In the genomic region with DNA sequence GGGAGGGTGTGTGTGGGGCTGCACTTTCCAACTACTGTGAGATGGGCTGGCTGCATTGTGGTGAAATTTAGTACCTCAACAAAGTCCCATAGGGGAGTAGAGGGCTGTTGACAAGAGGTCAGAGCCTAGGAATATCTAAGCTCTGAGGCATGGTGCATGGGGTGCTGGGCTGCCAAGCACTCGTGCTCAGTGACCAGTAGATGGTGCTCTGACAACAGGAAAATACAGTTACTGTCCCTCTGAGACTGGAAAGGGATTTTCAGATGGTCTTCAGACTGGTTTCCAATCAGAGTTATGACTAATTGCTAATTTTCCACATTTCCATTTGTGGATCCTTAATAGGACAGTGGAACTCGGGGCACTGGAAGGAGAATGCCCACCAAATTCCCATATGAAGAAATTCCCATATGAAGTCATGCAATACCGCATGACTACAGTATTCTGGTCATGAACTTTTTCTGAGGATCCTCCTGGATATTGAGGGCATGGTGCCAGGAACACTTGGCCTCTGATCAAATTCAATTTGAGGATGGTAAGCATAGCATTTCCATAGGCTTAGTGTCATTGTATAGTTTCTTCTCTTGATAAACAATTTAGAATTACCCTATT, we compare ENCODE assay signal across 1 cellular context.
A peak's percentile ranks its signal among the peaks of the same experiment; 100 is the strongest.
TF ChIP-seq lines count a peak whose summit lies in the region.

No MANE protein-coding gene starts in this region.

TF ChIP-seq in GM12878, 131 proteins besides CTCF, POLR2A, EP300 and RAD21 (continued from another document):
- TF ChIP-seq, protein P1, sequence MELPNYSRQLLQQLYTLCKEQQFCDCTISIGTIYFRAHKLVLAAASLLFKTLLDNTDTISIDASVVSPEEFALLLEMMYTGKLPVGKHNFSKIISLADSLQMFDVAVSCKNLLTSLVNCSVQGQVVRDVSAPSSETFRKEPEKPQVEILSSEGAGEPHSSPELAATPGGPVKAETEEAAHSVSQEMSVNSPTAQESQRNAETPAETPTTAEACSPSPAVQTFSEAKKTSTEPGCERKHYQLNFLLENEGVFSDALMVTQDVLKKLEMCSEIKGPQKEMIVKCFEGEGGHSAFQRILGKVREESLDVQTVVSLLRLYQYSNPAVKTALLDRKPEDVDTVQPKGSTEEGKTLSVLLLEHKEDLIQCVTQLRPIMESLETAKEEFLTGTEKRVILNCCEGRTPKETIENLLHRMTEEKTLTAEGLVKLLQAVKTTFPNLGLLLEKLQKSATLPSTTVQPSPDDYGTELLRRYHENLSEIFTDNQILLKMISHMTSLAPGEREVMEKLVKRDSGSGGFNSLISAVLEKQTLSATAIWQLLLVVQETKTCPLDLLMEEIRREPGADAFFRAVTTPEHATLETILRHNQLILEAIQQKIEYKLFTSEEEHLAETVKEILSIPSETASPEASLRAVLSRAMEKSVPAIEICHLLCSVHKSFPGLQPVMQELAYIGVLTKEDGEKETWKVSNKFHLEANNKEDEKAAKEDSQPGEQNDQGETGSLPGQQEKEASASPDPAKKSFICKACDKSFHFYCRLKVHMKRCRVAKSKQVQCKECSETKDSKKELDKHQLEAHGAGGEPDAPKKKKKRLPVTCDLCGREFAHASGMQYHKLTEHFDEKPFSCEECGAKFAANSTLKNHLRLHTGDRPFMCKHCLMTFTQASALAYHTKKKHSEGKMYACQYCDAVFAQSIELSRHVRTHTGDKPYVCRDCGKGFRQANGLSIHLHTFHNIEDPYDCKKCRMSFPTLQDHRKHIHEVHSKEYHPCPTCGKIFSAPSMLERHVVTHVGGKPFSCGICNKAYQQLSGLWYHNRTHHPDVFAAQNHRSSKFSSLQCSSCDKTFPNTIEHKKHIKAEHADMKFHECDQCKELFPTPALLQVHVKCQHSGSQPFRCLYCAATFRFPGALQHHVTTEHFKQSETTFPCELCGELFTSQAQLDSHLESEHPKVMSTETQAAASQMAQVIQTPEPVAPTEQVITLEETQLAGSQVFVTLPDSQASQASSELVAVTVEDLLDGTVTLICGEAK (IDR thresholded peaks at IDR 0.05; ENCODE audit: borderline replicate concordance) = no peak
- TF ChIP-seq LARP7 (IDR thresholded peaks at IDR 0.05) = peak; percentile 25; the same call in 1 of the 2 replicates
- TF ChIP-seq PAX8 (IDR thresholded peaks at IDR 0.05) = no peak
- TF ChIP-seq CHD2 (IDR thresholded peaks at IDR 0.05; ENCODE audit: borderline replicate concordance, low read depth, low read length) = peak; percentile 42; the same call in 1 of the 2 replicates
- no peak for TF ChIP-seq CEBPB (IDR thresholded peaks at IDR 0.05; ENCODE audit: borderline replicate concordance in 1 of 2, low read depth in 2 of 2, low read length in 2 of 2)
- TF ChIP-seq, protein P2, sequence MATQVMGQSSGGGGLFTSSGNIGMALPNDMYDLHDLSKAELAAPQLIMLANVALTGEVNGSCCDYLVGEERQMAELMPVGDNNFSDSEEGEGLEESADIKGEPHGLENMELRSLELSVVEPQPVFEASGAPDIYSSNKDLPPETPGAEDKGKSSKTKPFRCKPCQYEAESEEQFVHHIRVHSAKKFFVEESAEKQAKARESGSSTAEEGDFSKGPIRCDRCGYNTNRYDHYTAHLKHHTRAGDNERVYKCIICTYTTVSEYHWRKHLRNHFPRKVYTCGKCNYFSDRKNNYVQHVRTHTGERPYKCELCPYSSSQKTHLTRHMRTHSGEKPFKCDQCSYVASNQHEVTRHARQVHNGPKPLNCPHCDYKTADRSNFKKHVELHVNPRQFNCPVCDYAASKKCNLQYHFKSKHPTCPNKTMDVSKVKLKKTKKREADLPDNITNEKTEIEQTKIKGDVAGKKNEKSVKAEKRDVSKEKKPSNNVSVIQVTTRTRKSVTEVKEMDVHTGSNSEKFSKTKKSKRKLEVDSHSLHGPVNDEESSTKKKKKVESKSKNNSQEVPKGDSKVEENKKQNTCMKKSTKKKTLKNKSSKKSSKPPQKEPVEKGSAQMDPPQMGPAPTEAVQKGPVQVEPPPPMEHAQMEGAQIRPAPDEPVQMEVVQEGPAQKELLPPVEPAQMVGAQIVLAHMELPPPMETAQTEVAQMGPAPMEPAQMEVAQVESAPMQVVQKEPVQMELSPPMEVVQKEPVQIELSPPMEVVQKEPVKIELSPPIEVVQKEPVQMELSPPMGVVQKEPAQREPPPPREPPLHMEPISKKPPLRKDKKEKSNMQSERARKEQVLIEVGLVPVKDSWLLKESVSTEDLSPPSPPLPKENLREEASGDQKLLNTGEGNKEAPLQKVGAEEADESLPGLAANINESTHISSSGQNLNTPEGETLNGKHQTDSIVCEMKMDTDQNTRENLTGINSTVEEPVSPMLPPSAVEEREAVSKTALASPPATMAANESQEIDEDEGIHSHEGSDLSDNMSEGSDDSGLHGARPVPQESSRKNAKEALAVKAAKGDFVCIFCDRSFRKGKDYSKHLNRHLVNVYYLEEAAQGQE (IDR thresholded peaks at IDR 0.05; ENCODE audit: low read depth, low read length) = no peak
- no peak for TF ChIP-seq BHLHE40 (IDR thresholded peaks at IDR 0.05; ENCODE audit: borderline replicate concordance in 1 of 2, low read depth in 2 of 2, low read length in 1 of 2)
- no peak for TF ChIP-seq POU2F2 (IDR thresholded peaks at IDR 0.05; ENCODE audit: borderline replicate concordance, low read depth, low read length)
- TF ChIP-seq, protein P3, sequence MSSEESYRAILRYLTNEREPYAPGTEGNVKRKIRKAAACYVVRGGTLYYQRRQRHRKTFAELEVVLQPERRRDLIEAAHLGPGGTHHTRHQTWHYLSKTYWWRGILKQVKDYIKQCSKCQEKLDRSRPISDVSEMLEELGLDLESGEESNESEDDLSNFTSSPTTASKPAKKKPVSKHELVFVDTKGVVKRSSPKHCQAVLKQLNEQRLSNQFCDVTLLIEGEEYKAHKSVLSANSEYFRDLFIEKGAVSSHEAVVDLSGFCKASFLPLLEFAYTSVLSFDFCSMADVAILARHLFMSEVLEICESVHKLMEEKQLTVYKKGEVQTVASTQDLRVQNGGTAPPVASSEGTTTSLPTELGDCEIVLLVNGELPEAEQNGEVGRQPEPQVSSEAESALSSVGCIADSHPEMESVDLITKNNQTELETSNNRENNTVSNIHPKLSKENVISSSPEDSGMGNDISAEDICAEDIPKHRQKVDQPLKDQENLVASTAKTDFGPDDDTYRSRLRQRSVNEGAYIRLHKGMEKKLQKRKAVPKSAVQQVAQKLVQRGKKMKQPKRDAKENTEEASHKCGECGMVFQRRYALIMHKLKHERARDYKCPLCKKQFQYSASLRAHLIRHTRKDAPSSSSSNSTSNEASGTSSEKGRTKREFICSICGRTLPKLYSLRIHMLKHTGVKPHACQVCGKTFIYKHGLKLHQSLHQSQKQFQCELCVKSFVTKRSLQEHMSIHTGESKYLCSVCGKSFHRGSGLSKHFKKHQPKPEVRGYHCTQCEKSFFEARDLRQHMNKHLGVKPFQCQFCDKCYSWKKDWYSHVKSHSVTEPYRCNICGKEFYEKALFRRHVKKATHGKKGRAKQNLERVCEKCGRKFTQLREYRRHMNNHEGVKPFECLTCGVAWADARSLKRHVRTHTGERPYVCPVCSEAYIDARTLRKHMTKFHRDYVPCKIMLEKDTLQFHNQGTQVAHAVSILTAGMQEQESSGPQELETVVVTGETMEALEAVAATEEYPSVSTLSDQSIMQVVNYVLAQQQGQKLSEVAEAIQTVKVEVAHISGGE (CRISPR knock-in tag; IDR thresholded peaks at IDR 0.05) = no peak
- peak; percentile 71 for TF ChIP-seq YY1 (IDR thresholded peaks at IDR 0.05; ENCODE audit: low read depth, low read length)
- TF ChIP-seq IRF4 (IDR thresholded peaks at IDR 0.05; ENCODE audit: low read depth, low read length) = no peak
- peak; percentile 37 to 63; a peak in 3 of 4 replicates for TF ChIP-seq IKZF2 (IDR thresholded peaks at IDR 0.05)
- TF ChIP-seq FOS (IDR thresholded peaks at IDR 0.05; ENCODE audit: borderline replicate concordance, extremely low read depth, insufficient read length) = no peak
- TF ChIP-seq MEF2A (IDR thresholded peaks at IDR 0.05; ENCODE audit: insufficient read depth, low read depth, low read length) = 0 out of 2 replicates have a peak, but pooled peaks have one; percentile 13
- no peak for TF ChIP-seq RCOR1 (conservative IDR thresholded peaks at IDR 0.05; ENCODE audit: low read depth, low read length)
